Comparison of ENCODE assay signal across 13 cellular contexts in the genomic region with DNA sequence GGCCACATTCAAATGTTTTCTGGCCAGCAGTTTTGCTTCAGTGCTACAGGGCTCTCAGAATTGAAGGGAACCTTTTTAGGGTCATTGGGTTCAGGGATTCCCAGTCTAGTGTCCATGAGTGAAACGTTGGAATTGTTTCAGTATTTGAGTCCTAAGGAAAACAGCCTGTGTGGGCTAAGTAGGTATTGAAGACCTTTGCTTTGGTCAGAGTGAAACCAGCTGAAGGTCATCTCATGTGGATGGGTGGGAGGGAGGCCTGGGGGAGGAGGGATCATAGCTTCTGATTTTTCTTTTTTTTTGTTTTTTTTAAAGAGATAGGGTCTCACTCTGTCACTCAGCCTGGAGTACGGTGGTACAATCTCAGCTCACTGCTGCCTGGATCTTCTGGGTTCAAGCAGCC. TPM values are rescaled to one million over a fixed set of nuclear protein-coding genes. Genes with fewer than 3 reads are reported as not detected.
DNase-seq lines count a peak whose midpoint lies in the region; ATAC-seq and TF ChIP-seq lines count a peak whose summit lies in the region.
"Had no signal": no experiment of that assay in that cellular context is flagged by ENCODE, and none has a peak within 500 bp of the region (broad histone marks: within the 10 kb centered on the region; RNA-seq: fewer than 3 reads in every experiment).

No MANE protein-coding gene starts in this region.

- WGBS in thyroid gland, 2 donors = 53 to 57% methylated on average over 2 of the region's 2 CpGs

- H3K36me3 ChIP-seq in naive thymus-derived CD4-positive, alpha-beta T cell (ENCODE audit: control insufficient read depth in 2 of 3, insufficient read depth in 3 of 3, low read length in 3 of 3) = no peaks in the 10 kb centered on the region
- H3K36me3 ChIP-seq in thyroid gland = no peaks in the 10 kb centered on the region

- H3K4me3 ChIP-seq in naive thymus-derived CD4-positive, alpha-beta T cell (ENCODE audit: low read length) = no peak overlapping the region
- no peak overlapping the region for H3K4me3 ChIP-seq in thyroid gland (replicated peaks in 1 of 3)

- peaks cover 11 to 70% of the 10 kb centered on the region in 2 donors for H3K4me1 ChIP-seq in naive thymus-derived CD4-positive, alpha-beta T cell (ENCODE audit: control insufficient read depth in 2 of 2, insufficient read depth in 2 of 2, low read length in 2 of 2)
- H3K4me1 ChIP-seq in thyroid gland = peaks cover 18 to 67% of the 10 kb centered on the region in 2 donors

- no peak for DNase-seq in activated naive CD4-positive, alpha-beta T cell treated with anti-CD3 and anti-CD28 coated beads for 36 hours
- no peak for DNase-seq in activated naive CD4-positive, alpha-beta T cell treated with anti-CD3 and anti-CD28 coated beads, Interleukin-2, amount 10 ng/mL, durations not matched to agents 7 days and 5 days
- DNase-seq in chondrocyte (ENCODE audit: low spot score) = no peak
- no peak for DNase-seq in naive thymus-derived CD4-positive, alpha-beta T cell
- DNase-seq in thyroid gland = no peak
- DNase-seq in kidney glomerular epithelial cell (lab: John Stamatoyannopoulos, UW) = no peak
- DNase-seq: MM.1S; occipital lobe; stimulated activated CD4-positive, alpha-beta T cell treated with anti-CD3 and anti-CD28 coated beads, Interleukin-2, amount 100 ng/mL, for 48 hours had no signal

- no peaks in the 10 kb centered on the region for H3K27me3 ChIP-seq in naive thymus-derived CD4-positive, alpha-beta T cell (ENCODE audit: control insufficient read depth in 2 of 2, insufficient read depth in 2 of 2, low read length in 2 of 2)
- no peaks in the 10 kb centered on the region for H3K27me3 ChIP-seq in thyroid gland

- H3K27me3 Mint-ChIP-seq in activated naive CD4-positive, alpha-beta T cell treated with anti-CD3 and anti-CD28 coated beads for 36 hours (ENCODE audit: low read depth) = no peaks in the 10 kb centered on the region
- no peaks in the 10 kb centered on the region for H3K27me3 Mint-ChIP-seq in activated naive CD4-positive, alpha-beta T cell treated with anti-CD3 and anti-CD28 coated beads, Interleukin-2, amount 10 ng/mL, durations not matched to agents 7 days and 5 days
- H3K27me3 Mint-ChIP-seq in chondrocyte (ENCODE audit: low read depth) = no peaks in the 10 kb centered on the region
- H3K27me3 Mint-ChIP-seq in naive thymus-derived CD4-positive, alpha-beta T cell = no peaks in the 10 kb centered on the region

- TF ChIP-seq CTCF in chondrocyte (IDR thresholded peaks at IDR 0.05) (no peak), thyroid gland (IDR thresholded peaks at IDR 0.05) (no peak)

- peak overlapping the region; percentile 13 for H3K27ac Mint-ChIP-seq in activated naive CD4-positive, alpha-beta T cell treated with anti-CD3 and anti-CD28 coated beads for 36 hours
- H3K27ac Mint-ChIP-seq in activated naive CD4-positive, alpha-beta T cell treated with anti-CD3 and anti-CD28 coated beads, Interleukin-2, amount 10 ng/mL, durations not matched to agents 7 days and 5 days = no peak overlapping the region
- H3K27ac Mint-ChIP-seq in chondrocyte (ENCODE audit: unreplicated experiment) = peak overlapping the region; percentile 88
- peak overlapping the region in 6 of 9 donors; percentile 38 to 82 (median 62) for H3K27ac Mint-ChIP-seq in naive thymus-derived CD4-positive, alpha-beta T cell
- H3K27ac Mint-ChIP-seq: T-helper 1 cell treated with Interleukin-12 subunit alpha and Interleukin-12 subunit beta and Interleukin-4 antibody, amounts not matched to agents 30 μg/mL and 1 μg/mL, for 36 hours had no signal

- no peak for ATAC-seq in naive thymus-derived CD4-positive, alpha-beta T cell
- ATAC-seq in GM19463 (IDR thresholded peaks at IDR 0.05; ENCODE audit: unreplicated experiment) (no peak), GM18502 (IDR thresholded peaks at IDR 0.05; ENCODE audit: poor library complexity, unreplicated experiment) (no peak)

- TF ChIP-seq POLR2A in thyroid gland (IDR thresholded peaks at IDR 0.05) = no peak

- POLR2A ChIA-PET in naive thymus-derived CD4-positive, alpha-beta T cell (lab: Charles Lee) = no interaction called here

- no peak overlapping the region for H3K4me3 Mint-ChIP-seq in activated naive CD4-positive, alpha-beta T cell treated with anti-CD3 and anti-CD28 coated beads for 36 hours
- no peak overlapping the region for H3K4me3 Mint-ChIP-seq in activated naive CD4-positive, alpha-beta T cell treated with anti-CD3 and anti-CD28 coated beads, Interleukin-2, amount 10 ng/mL, durations not matched to agents 7 days and 5 days
- H3K4me3 Mint-ChIP-seq in chondrocyte (ENCODE audit: unreplicated experiment) = peak overlapping the region; percentile 27
- no peak overlapping the region for H3K4me3 Mint-ChIP-seq in naive thymus-derived CD4-positive, alpha-beta T cell
- H3K4me3 Mint-ChIP-seq: T-helper 1 cell treated with Interleukin-12 subunit alpha and Interleukin-12 subunit beta and Interleukin-4 antibody, amounts not matched to agents 30 μg/mL and 1 μg/mL, for 36 hours had no signal

- intact Hi-C loops in activated naive CD4-positive, alpha-beta T cell treated with anti-CD3 and anti-CD28 coated beads for 36 hours (cut with micrococcal nuclease) = loop anchor here (5.0 kb wide), 1 partner anchor 91 kb away; no protein-coding TSS in a partner anchor
- intact Hi-C loops in naive thymus-derived CD4-positive, alpha-beta T cell (cut with micrococcal nuclease) = no loop called here
- intact Hi-C loops in thyroid gland (cut with DNase I) = no loop called here

- H3K9me3 Mint-ChIP-seq in activated naive CD4-positive, alpha-beta T cell treated with anti-CD3 and anti-CD28 coated beads for 36 hours = peaks cover 15% of the 10 kb centered on the region
- H3K9me3 Mint-ChIP-seq in activated naive CD4-positive, alpha-beta T cell treated with anti-CD3 and anti-CD28 coated beads, Interleukin-2, amount 10 ng/mL, durations not matched to agents 7 days and 5 days = peaks cover 34% of the 10 kb centered on the region
- peaks cover 6% of the 10 kb centered on the region for H3K9me3 Mint-ChIP-seq in chondrocyte (ENCODE audit: low read depth)
- peaks cover 0 to 43% (median 18%) of the 10 kb centered on the region in 11 donors for H3K9me3 Mint-ChIP-seq in naive thymus-derived CD4-positive, alpha-beta T cell

- peaks cover 43% of the 10 kb centered on the region for H3K36me3 Mint-ChIP-seq in activated naive CD4-positive, alpha-beta T cell treated with anti-CD3 and anti-CD28 coated beads for 36 hours (ENCODE audit: low read depth)
- H3K36me3 Mint-ChIP-seq in activated naive CD4-positive, alpha-beta T cell treated with anti-CD3 and anti-CD28 coated beads, Interleukin-2, amount 10 ng/mL, durations not matched to agents 7 days and 5 days = peaks cover 60% of the 10 kb centered on the region
- H3K36me3 Mint-ChIP-seq in chondrocyte (ENCODE audit: low read depth) = peaks cover 2% of the 10 kb centered on the region
- peaks cover 15 to 59% (median 53%) of the 10 kb centered on the region in 5 donors for H3K36me3 Mint-ChIP-seq in naive thymus-derived CD4-positive, alpha-beta T cell

- H3K9me3 ChIP-seq in naive thymus-derived CD4-positive, alpha-beta T cell (ENCODE audit: control insufficient read depth in 2 of 3, low read length in 3 of 3) = peaks cover 0 to 22% (median 0%) of the 10 kb centered on the region in 3 experiments
- no peaks in the 10 kb centered on the region for H3K9me3 ChIP-seq in thyroid gland

- peaks cover 94% of the 10 kb centered on the region for H3K4me1 Mint-ChIP-seq in activated naive CD4-positive, alpha-beta T cell treated with anti-CD3 and anti-CD28 coated beads for 36 hours (ENCODE audit: low read depth)
- peaks cover 26% of the 10 kb centered on the region for H3K4me1 Mint-ChIP-seq in activated naive CD4-positive, alpha-beta T cell treated with anti-CD3 and anti-CD28 coated beads, Interleukin-2, amount 10 ng/mL, durations not matched to agents 7 days and 5 days
- peaks cover 78% of the 10 kb centered on the region for H3K4me1 Mint-ChIP-seq in chondrocyte (ENCODE audit: low read depth)
- peaks cover 49 to 94% (median 74%) of the 10 kb centered on the region in 7 donors for H3K4me1 Mint-ChIP-seq in naive thymus-derived CD4-positive, alpha-beta T cell

- CTCF ChIA-PET in activated naive CD4-positive, alpha-beta T cell treated with anti-CD3 and anti-CD28 coated beads for 36 hours (lab: Charles Lee) = interaction anchor here (0.9 to 1.0 kb wide), 2 partner anchors 15 to 68 kb away, joined by 3 read pairs; no protein-coding TSS in a partner anchor
- CTCF ChIA-PET in activated naive CD4-positive, alpha-beta T cell treated with anti-CD3 and anti-CD28 coated beads, Interleukin-2, amount 10 ng/mL, durations not matched to agents 7 days and 5 days (lab: Charles Lee) = no interaction called here
- CTCF ChIA-PET in naive thymus-derived CD4-positive, alpha-beta T cell (lab: Charles Lee) = no interaction called here

- H3K27ac ChIP-seq in naive thymus-derived CD4-positive, alpha-beta T cell (ENCODE audit: low read depth, low read length) = no peak overlapping the region
- peak overlapping the region; percentile 20 to 64 (median 51) for H3K27ac ChIP-seq in thyroid gland
- H3K27ac ChIP-seq: HL-60 had no signal

RNA-seq across cellular contexts. Expression of a gene that starts 20.2 kb away (rescaled TPM):
- total RNA-seq in activated naive CD4-positive, alpha-beta T cell treated with anti-CD3 and anti-CD28 coated beads for 36 hours = 10 to 100 TPM; 31.2 to 33.0 TPM
- total RNA-seq in chondrocyte (8.0 to 22.7 TPM (median 22.4 TPM) in 3 replicates), thyroid gland (10 to 100 TPM; 18.9 to 37.1 (median 27.3) TPM)
- 10 to 100 TPM; 16.9 to 37.0 (median 34.7) TPM for total RNA-seq in naive thymus-derived CD4-positive, alpha-beta T cell
- polyA plus RNA-seq in naive thymus-derived CD4-positive, alpha-beta T cell = 10 to 100 TPM; 16.3 to 20.3 TPM
